14 cellular contexts compared by ENCODE assay signal in genomic region chr11:95682552-95682951, GRCh38.
DNase-seq lines count a peak whose midpoint lies in the region; ATAC-seq and TF ChIP-seq lines count a peak whose summit lies in the region.
"Had no signal": no experiment of that assay in that cellular context is flagged by ENCODE, and none has a peak within 500 bp of the region (broad histone marks: within the 10 kb centered on the region; RNA-seq: fewer than 3 reads in every experiment).

No MANE protein-coding gene starts in this region.

- no peak overlapping the region for H3K4me3 ChIP-seq in spleen
- H3K4me3 ChIP-seq in tibial artery = no peak overlapping the region
- H3K4me3 ChIP-seq: testis had no signal

- peak overlapping the region; percentile 48 for H3K27ac Mint-ChIP-seq in activated naive CD4-positive, alpha-beta T cell treated with anti-CD3 and anti-CD28 coated beads for 36 hours
- peak overlapping the region; percentile 86 to 95 for H3K27ac Mint-ChIP-seq in T-cell
- H3K27ac Mint-ChIP-seq: immature natural killer cell had no signal

- H3K4me3 Mint-ChIP-seq in activated naive CD4-positive, alpha-beta T cell treated with anti-CD3 and anti-CD28 coated beads for 36 hours = peak overlapping the region; percentile 44
- peak overlapping the region in 1 of 3 donors; percentile 4 for H3K4me3 Mint-ChIP-seq in T-cell
- H3K4me3 Mint-ChIP-seq: immature natural killer cell had no signal

- H3K27me3 ChIP-seq in spleen (replicated peaks in 1 of 7) (no peaks in the 10 kb centered on the region), tibial artery (no peaks in the 10 kb centered on the region)
- H3K27me3 ChIP-seq: testis had no signal

- peaks cover 2% of the 10 kb centered on the region for H3K9me3 Mint-ChIP-seq in activated naive CD4-positive, alpha-beta T cell treated with anti-CD3 and anti-CD28 coated beads for 36 hours
- no peaks in the 10 kb centered on the region for H3K9me3 Mint-ChIP-seq in T-cell
- H3K9me3 Mint-ChIP-seq: immature natural killer cell had no signal

- H3K9me3 ChIP-seq in spleen (no peaks in the 10 kb centered on the region), tibial artery (no peaks in the 10 kb centered on the region)
- H3K9me3 ChIP-seq: testis had no signal

- H3K4me1 ChIP-seq in spleen = peaks cover 0 to 10% (median 5%) of the 10 kb centered on the region in 6 donors
- H3K4me1 ChIP-seq in tibial artery = peaks cover 0 to 48% (median 20%) of the 10 kb centered on the region in 4 donors
- H3K4me1 ChIP-seq: testis had no signal

- TF ChIP-seq CTCF in spleen (IDR thresholded peaks at IDR 0.05 in 8 of 11, conservative IDR thresholded peaks at IDR 0.05 in 3 of 11) (no peak), tibial artery (IDR thresholded peaks at IDR 0.05) (no peak)

- no peaks in the 10 kb centered on the region for H3K36me3 Mint-ChIP-seq in activated naive CD4-positive, alpha-beta T cell treated with anti-CD3 and anti-CD28 coated beads for 36 hours (ENCODE audit: low read depth)
- H3K36me3 Mint-ChIP-seq in T-cell = no peaks in the 10 kb centered on the region
- H3K36me3 Mint-ChIP-seq: immature natural killer cell had no signal

- peak overlapping the region; percentile 7 to 79 (median 52) for H3K27ac ChIP-seq in spleen
- peak overlapping the region in 1 of 2 donors; percentile 14 for H3K27ac ChIP-seq in tibial artery
- H3K27ac ChIP-seq: epithelial cell of prostate, KMS-11 had no signal

- intact Hi-C loops in activated naive CD4-positive, alpha-beta T cell treated with anti-CD3 and anti-CD28 coated beads for 36 hours (cut with micrococcal nuclease) = loop anchor here (1.0 to 2.0 kb wide), 3 partner anchors 8 to 126 kb away; no protein-coding TSS in a partner anchor
- intact Hi-C loops in spleen (cut with DNase I; ENCODE audit: low total_unique reads) = no loop called here
- intact Hi-C loops in tibial artery (cut with DNase I; ENCODE audit: low total_unique reads) = no loop called here

- peaks cover 83% of the 10 kb centered on the region for H3K4me1 Mint-ChIP-seq in activated naive CD4-positive, alpha-beta T cell treated with anti-CD3 and anti-CD28 coated beads for 36 hours (ENCODE audit: low read depth)
- peaks cover 62 to 84% (median 83%) of the 10 kb centered on the region in 3 donors for H3K4me1 Mint-ChIP-seq in T-cell
- H3K4me1 Mint-ChIP-seq: immature natural killer cell had no signal

- no peak for ATAC-seq in T-cell (replicated peaks in 1 of 4)
- peak; percentile 48 for ATAC-seq in esophagus mucosa

- 63 to 73% (median 67%) methylated on average over 2 of the region's 2 CpGs for WGBS in spleen, 5 donors

- H3K36me3 ChIP-seq in spleen = no peaks in the 10 kb centered on the region
- no peaks in the 10 kb centered on the region for H3K36me3 ChIP-seq in tibial artery

- peak; percentile 74 for DNase-seq in activated naive CD4-positive, alpha-beta T cell treated with anti-CD3 and anti-CD28 coated beads for 36 hours
- DNase-seq in activated naive CD4-positive, alpha-beta T cell (lab: John Stamatoyannopoulos, UW) = no peak
- no peak for DNase-seq in T-cell
- DNase-seq in spleen = no peak
- no peak for DNase-seq in NCI-H1048 (lab: John Stamatoyannopoulos, UW)
- no peak for DNase-seq in tibial artery
- DNase-seq in SIG-M5 treated with dmso at 0.1 percent for 504 hours (lab: John Stamatoyannopoulos, UW; ENCODE audit: unreplicated experiment) = no peak
- DNase-seq: AML-193, immature natural killer cell, nucleus accumbens, testis had no signal

- POLR2A ChIA-PET in T-cell (lab: Charles Lee) = interaction anchor here in 1 of 2 donors (0.5 kb wide), 1 partner anchor 61 kb away, joined by 3 read pairs; no protein-coding TSS in a partner anchor

- no peak for TF ChIP-seq POLR2A in spleen (IDR thresholded peaks at IDR 0.05)

- no peaks in the 10 kb centered on the region for H3K27me3 Mint-ChIP-seq in activated naive CD4-positive, alpha-beta T cell treated with anti-CD3 and anti-CD28 coated beads for 36 hours (ENCODE audit: low read depth)
- no peaks in the 10 kb centered on the region for H3K27me3 Mint-ChIP-seq in T-cell

- CTCF ChIA-PET in activated naive CD4-positive, alpha-beta T cell treated with anti-CD3 and anti-CD28 coated beads for 36 hours (lab: Charles Lee) = interaction anchor here (2.1 kb wide), 1 partner anchor 23 kb away, joined by 11 read pairs; no protein-coding TSS in a partner anchor
- CTCF ChIA-PET in T-cell (lab: Charles Lee) = no interaction called here
